1 cellular context compared by ENCODE assay signal in the genomic region with DNA sequence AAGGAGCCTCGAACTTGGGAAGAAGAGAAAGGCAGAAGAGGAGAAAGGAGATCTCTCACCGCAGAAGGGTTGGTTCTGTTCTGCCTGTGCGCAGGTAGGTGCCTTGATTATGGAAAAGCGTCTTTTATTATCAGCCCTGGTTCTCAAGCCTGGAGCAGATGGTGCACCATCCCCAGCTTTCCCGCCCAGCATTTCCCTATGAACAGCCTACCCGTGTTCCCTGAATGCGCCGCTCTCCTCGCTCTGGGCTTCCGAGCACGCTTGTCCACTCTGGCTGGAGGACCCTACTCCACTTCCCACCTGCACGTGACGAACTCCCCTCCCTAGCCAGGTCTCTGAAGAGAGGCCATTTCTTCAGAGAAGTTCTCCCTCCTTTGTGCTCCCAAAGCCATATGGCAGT.
TF ChIP-seq lines count a peak whose summit lies in the region.

No MANE protein-coding gene starts in this region.

TF ChIP-seq in SK-N-SH, 30 proteins besides CTCF, POLR2A, EP300 and RAD21:
- TF ChIP-seq CHD2 (IDR thresholded peaks at IDR 0.05; ENCODE audit: low read length, partially characterized antibody) (no peak), RCOR1 (IDR thresholded peaks at IDR 0.05; ENCODE audit: low read length) (no peak), ELF1 (IDR thresholded peaks at IDR 0.05) (no peak), TAF1 (IDR thresholded peaks at IDR 0.05; ENCODE audit: borderline replicate concordance, low read depth, low read length) (no peak), RXRA (IDR thresholded peaks at IDR 0.05; ENCODE audit: borderline replicate concordance, low read depth) (no peak), EZH2phosphoT487 (IDR thresholded peaks at IDR 0.05; ENCODE audit: borderline replicate concordance, low read depth) (no peak), NFIC (IDR thresholded peaks at IDR 0.05; ENCODE audit: borderline replicate concordance) (no peak), JUND (IDR thresholded peaks at IDR 0.05) (no peak), YY1 (IDR thresholded peaks at IDR 0.05; ENCODE audit: low read depth) (no peak), MXI1 (IDR thresholded peaks at IDR 0.05; ENCODE audit: low read depth, low read length) (no peak), SMC3 (IDR thresholded peaks at IDR 0.05; ENCODE audit: low read depth, low read length) (no peak), FOXM1 (IDR thresholded peaks at IDR 0.05; ENCODE audit: low read depth) (no peak)
- TF ChIP-seq, protein P1, sequence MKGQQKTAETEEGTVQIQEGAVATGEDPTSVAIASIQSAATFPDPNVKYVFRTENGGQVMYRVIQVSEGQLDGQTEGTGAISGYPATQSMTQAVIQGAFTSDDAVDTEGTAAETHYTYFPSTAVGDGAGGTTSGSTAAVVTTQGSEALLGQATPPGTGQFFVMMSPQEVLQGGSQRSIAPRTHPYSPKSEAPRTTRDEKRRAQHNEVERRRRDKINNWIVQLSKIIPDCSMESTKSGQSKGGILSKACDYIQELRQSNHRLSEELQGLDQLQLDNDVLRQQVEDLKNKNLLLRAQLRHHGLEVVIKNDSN (IDR thresholded peaks at IDR 0.05; ENCODE audit: borderline replicate concordance, low read depth), result no peak
- TF ChIP-seq, protein P2, sequence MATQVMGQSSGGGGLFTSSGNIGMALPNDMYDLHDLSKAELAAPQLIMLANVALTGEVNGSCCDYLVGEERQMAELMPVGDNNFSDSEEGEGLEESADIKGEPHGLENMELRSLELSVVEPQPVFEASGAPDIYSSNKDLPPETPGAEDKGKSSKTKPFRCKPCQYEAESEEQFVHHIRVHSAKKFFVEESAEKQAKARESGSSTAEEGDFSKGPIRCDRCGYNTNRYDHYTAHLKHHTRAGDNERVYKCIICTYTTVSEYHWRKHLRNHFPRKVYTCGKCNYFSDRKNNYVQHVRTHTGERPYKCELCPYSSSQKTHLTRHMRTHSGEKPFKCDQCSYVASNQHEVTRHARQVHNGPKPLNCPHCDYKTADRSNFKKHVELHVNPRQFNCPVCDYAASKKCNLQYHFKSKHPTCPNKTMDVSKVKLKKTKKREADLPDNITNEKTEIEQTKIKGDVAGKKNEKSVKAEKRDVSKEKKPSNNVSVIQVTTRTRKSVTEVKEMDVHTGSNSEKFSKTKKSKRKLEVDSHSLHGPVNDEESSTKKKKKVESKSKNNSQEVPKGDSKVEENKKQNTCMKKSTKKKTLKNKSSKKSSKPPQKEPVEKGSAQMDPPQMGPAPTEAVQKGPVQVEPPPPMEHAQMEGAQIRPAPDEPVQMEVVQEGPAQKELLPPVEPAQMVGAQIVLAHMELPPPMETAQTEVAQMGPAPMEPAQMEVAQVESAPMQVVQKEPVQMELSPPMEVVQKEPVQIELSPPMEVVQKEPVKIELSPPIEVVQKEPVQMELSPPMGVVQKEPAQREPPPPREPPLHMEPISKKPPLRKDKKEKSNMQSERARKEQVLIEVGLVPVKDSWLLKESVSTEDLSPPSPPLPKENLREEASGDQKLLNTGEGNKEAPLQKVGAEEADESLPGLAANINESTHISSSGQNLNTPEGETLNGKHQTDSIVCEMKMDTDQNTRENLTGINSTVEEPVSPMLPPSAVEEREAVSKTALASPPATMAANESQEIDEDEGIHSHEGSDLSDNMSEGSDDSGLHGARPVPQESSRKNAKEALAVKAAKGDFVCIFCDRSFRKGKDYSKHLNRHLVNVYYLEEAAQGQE (IDR thresholded peaks at IDR 0.05; ENCODE audit: low read depth, low read length), result no peak
- TF ChIP-seq, protein P3, sequence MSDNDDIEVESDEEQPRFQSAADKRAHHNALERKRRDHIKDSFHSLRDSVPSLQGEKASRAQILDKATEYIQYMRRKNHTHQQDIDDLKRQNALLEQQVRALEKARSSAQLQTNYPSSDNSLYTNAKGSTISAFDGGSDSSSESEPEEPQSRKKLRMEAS (IDR thresholded peaks at IDR 0.05; ENCODE audit: low read depth), result no peak
- TF ChIP-seq, protein P4, sequence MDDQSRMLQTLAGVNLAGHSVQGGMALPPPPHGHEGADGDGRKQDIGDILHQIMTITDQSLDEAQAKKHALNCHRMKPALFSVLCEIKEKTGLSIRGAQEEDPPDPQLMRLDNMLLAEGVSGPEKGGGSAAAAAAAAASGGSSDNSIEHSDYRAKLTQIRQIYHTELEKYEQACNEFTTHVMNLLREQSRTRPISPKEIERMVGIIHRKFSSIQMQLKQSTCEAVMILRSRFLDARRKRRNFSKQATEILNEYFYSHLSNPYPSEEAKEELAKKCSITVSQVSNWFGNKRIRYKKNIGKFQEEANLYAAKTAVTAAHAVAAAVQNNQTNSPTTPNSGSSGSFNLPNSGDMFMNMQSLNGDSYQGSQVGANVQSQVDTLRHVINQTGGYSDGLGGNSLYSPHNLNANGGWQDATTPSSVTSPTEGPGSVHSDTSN (IDR thresholded peaks at IDR 0.05), result no peak
